Comparison of ENCODE assay signal across 8 cellular contexts in the genomic region with DNA sequence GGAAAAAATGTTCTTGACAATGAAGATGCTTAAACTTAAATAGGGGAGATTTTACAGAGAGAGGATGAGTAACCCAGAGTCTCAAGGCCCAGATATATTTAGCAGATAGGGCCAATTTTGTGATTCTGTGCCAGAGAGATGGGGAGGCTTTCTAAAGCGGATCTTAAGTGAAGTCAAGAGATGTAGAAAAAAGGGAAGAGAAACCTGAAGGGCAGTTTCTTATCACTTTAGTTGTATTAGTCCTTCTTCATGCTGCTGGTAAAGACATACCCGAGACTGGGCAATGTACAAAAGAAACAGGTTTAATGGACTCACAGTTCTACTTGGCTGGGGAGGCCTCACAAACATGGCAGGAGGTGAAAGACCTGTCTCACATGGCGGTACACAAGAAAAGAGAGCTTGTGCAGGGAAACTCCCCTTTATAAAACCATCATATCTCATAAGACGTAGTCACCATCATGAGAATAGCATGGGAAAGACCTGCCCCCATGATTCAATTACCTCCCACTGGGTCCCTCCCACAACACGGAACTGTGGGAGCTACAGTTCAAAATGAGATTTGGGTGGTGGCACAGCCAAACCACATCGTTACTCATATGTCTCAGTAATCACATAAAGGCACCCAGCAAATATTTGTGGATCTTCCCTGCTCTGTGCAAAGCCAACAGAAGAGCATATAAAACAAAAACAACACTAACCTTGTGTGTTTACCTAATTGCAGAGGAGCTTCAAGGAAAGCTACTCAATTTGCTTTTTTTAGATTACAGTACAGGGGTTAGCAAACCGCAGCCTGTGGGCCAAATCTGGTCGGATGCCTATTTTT.
DNase-seq lines count a peak whose midpoint lies in the region; ATAC-seq and TF ChIP-seq lines count a peak whose summit lies in the region.

No MANE protein-coding gene starts in this region.

- CTCF ChIA-PET in T-cell (lab: Charles Lee), result no interaction called here

- no peak overlapping the region for H3K4me3 Mint-ChIP-seq in T-cell
- no peak overlapping the region for H3K4me3 Mint-ChIP-seq in effector memory CD8-positive, alpha-beta T cell

- POLR2A ChIA-PET in T-cell (lab: Charles Lee), result interaction anchor here in 1 of 2 donors (0.8 kb wide), 1 partner anchor 19 kb away, joined by 3 read pairs; no protein-coding TSS in a partner anchor

- DNase-seq in activated CD4-positive, CD25-positive, alpha-beta regulatory T cell treated with anti-CD3 and anti-CD28 coated beads, Interleukin-2, amount 50 U/mL, for 16 hours (ENCODE audit: low read depth, low spot score), result peak; percentile 1
- DNase-seq in activated CD4-positive, CD25-positive, alpha-beta regulatory T cell treated with anti-CD3 and anti-CD28 coated beads, Interleukin-2, amount 50 U/mL, for 72 hours, result no peak
- peak; percentile 1 for DNase-seq in RPMI7951 (ENCODE audit: low read depth)
- peak; percentile 41 to 62 for DNase-seq in stimulated activated CD4-positive, alpha-beta T cell treated with anti-CD3 and anti-CD28 coated beads, Interleukin-2, amount 100 ng/mL, for 24 hours
- DNase-seq in omental fat pad (ENCODE audit: low spot score), result no peak
- no peak for DNase-seq in T-cell
- no peak for DNase-seq in effector memory CD8-positive, alpha-beta T cell

- H3K4me1 Mint-ChIP-seq in T-cell, result no peaks in the 10 kb centered on the region
- H3K4me1 Mint-ChIP-seq in effector memory CD8-positive, alpha-beta T cell (ENCODE audit: low read depth in 2 of 2), result peaks cover 0 to 7% of the 10 kb centered on the region in 2 donors

- ATAC-seq in HG02798 (IDR thresholded peaks at IDR 0.05; ENCODE audit: poor library complexity, unreplicated experiment) (peak; percentile 77), omental fat pad (ENCODE audit: low FRiP score) (no peak), T-cell (replicated peaks in 1 of 4) (no peak)
- ATAC-seq in effector memory CD8-positive, alpha-beta T cell (replicated peaks), result no peak

- no peaks in the 10 kb centered on the region for H3K36me3 Mint-ChIP-seq in T-cell
- H3K36me3 Mint-ChIP-seq in effector memory CD8-positive, alpha-beta T cell (ENCODE audit: insufficient read depth), result no peaks in the 10 kb centered on the region

- peaks cover 0 to 4% of the 10 kb centered on the region in 2 donors for H3K27me3 Mint-ChIP-seq in T-cell
- peaks cover 0 to 12% of the 10 kb centered on the region in 2 donors for H3K27me3 Mint-ChIP-seq in effector memory CD8-positive, alpha-beta T cell

- no peak for TF ChIP-seq CTCF in omental fat pad (IDR thresholded peaks at IDR 0.05)

- peaks cover 0 to 5% (median 0%) of the 10 kb centered on the region in 3 donors for H3K9me3 Mint-ChIP-seq in T-cell
- H3K9me3 Mint-ChIP-seq in effector memory CD8-positive, alpha-beta T cell, result no peaks in the 10 kb centered on the region

- H3K27ac Mint-ChIP-seq in T-cell, result no peak overlapping the region
- no peak overlapping the region for H3K27ac Mint-ChIP-seq in effector memory CD8-positive, alpha-beta T cell

Comparison
In these comparisons a context has a peak if more than half of its experiments do, and no peak if none do; other contexts are left out.
1. DNase-seq: peak in activated CD4-positive, CD25-positive, alpha-beta regulatory T cell treated with anti-CD3 and anti-CD28 coated beads, Interleukin-2, amount 50 U/mL, for 16 hours (single experiment), RPMI7951 (single experiment) and stimulated activated CD4-positive, alpha-beta T cell treated with anti-CD3 and anti-CD28 coated beads, Interleukin-2, amount 100 ng/mL, for 24 hours (2 of 2); none in activated CD4-positive, CD25-positive, alpha-beta regulatory T cell treated with anti-CD3 and anti-CD28 coated beads, Interleukin-2, amount 50 U/mL, for 72 hours (single experiment), omental fat pad (single experiment), T-cell (0 of 34) and effector memory CD8-positive, alpha-beta T cell (0 of 3).